ENCODE assay signal across 25 cellular contexts in genomic region chr1:31725777-31726535, GRCh38.
DNase-seq lines count a peak whose midpoint lies in the region; FAIRE-seq and TF ChIP-seq lines count a peak whose summit lies in the region.
"Had no signal": no experiment of that assay in that cellular context is flagged by ENCODE, and none has a peak within 500 bp of the region (broad histone marks: within the 10 kb centered on the region; RNA-seq: fewer than 3 reads in every experiment).

No MANE protein-coding gene starts in this region.

- DNase-seq in DMS153 (lab: John Stamatoyannopoulos, UW): peak; percentile 36
- no peak for DNase-seq in DMS153 treated with DMSO at 0.1 percent for 48 hours (lab: John Stamatoyannopoulos, UW; ENCODE audit: unreplicated experiment)
- DNase-seq in NCI-H510A (lab: John Stamatoyannopoulos, UW): peak; percentile 35
- peak; percentile 62 for DNase-seq in glomerular visceral epithelial cell (ENCODE audit: extremely low spot score)
- no peak for DNase-seq in GM13976 (ENCODE audit: low spot score)
- no peak for DNase-seq in GM19239 (ENCODE audit: insufficient read length, low spot score)
- DNase-seq in AG20443 (ENCODE audit: low spot score): no peak
- DNase-seq: activated CD4-positive, alpha-beta memory T cell treated with anti-CD3 and anti-CD28 coated beads for 36 hours; activated naive CD4-positive, alpha-beta T cell; activated T-cell treated with anti-CD3 and anti-CD28 coated beads for 4 hours; central memory CD4-positive, alpha-beta T cell; DMS53; HFFc6; NCI-H2227 treated with DMSO at 0.1 percent for 48 hours; OCI-M1; SJCRH30; small intestine; stimulated activated CD4-positive, alpha-beta T cell treated with anti-CD3 and anti-CD28 coated beads, Interleukin-4, amount 100 ng/mL, for 24 hours; T-helper 17 cell; WERI-Rb-1 had no signal

- in situ Hi-C loops in GM13976 (cut with MboI; ENCODE audit: low sequenced_read_pairs, unreplicated experiment): no loop called here

- H3K27ac ChIP-seq in HEK293 (ENCODE audit: extremely low read depth, low read depth, low read length): no peak overlapping the region
- H3K27ac ChIP-seq: 22Rv1, HL-60, SJCRH30, WERI-Rb-1 had no signal

- TF ChIP-seq CTCF in HEK293 (tag by site-specific recombination; IDR thresholded peaks at IDR 0.05): no peak
- TF ChIP-seq CTCF in GM13976 (IDR thresholded peaks at IDR 0.05; ENCODE audit: borderline replicate concordance, control extremely low read depth, extremely low read depth, insufficient read depth, missing control alignments): no peak

- no peaks in the 10 kb centered on the region for H3K9me3 ChIP-seq in HEK293 (ENCODE audit: control insufficient read depth, insufficient read depth, low read depth, low read length)
- H3K9me3 ChIP-seq: SJCRH30 had no signal

- H3K36me3 ChIP-seq in HEK293 (ENCODE audit: control insufficient read depth in 2 of 2, insufficient read depth in 1 of 2, low read length in 2 of 2): peaks cover 0 to 34% of the 10 kb centered on the region in 2 experiments; a peak in 2 of 3 replicates
- H3K36me3 ChIP-seq: SJCRH30 had no signal

- H3K4me3 ChIP-seq in HEK293 (ENCODE audit: low read depth, low read length): no peak overlapping the region
- H3K4me3 ChIP-seq: SJCRH30 had no signal

- no peak for FAIRE-seq in GM19239 (lab: Jason Lieb, UNC)
- FAIRE-seq: frontal cortex, GM12892, small intestine had no signal

- no peaks in the 10 kb centered on the region for H3K4me1 ChIP-seq in HEK293 (ENCODE audit: control insufficient read depth, insufficient read depth, low read length)
- H3K4me1 ChIP-seq: SJCRH30 had no signal

- CTCF ChIA-PET in HEK293 (lab: Yijun Ruan, JAX): interaction anchor here (0.6 to 3.1 kb wide), 5 partner anchors 9 to 85 kb away, joined by 3 to 21 read pairs (median 4); no protein-coding TSS in a partner anchor

- POLR2A ChIA-PET in HEK293 (lab: Yijun Ruan, JAX): no interaction called here

TF ChIP-seq in HEK293, 187 proteins besides CTCF, POLR2A, EP300 and RAD21 (continues in another document):
- no peak for TF ChIP-seq ZNF561 (tag by site-specific recombination; IDR thresholded peaks at IDR 0.05; ENCODE audit: borderline replicate concordance)
- TF ChIP-seq ZSCAN18 (tag by site-specific recombination; IDR thresholded peaks at IDR 0.05): no peak
- TF ChIP-seq ZBTB6 (tag by site-specific recombination; IDR thresholded peaks at IDR 0.05): no peak
- no peak for TF ChIP-seq ELK4 (IDR thresholded peaks at IDR 0.05; ENCODE audit: borderline replicate concordance, low read depth, low read length)
- no peak for TF ChIP-seq ZSCAN23 (tag by site-specific recombination; IDR thresholded peaks at IDR 0.05)
- TF ChIP-seq ZNF596 (tag by site-specific recombination; IDR thresholded peaks at IDR 0.05): no peak
- no peak for TF ChIP-seq ZNF146 (tag by site-specific recombination; IDR thresholded peaks at IDR 0.05)
- no peak for TF ChIP-seq ZBTB48 (tag by site-specific recombination; IDR thresholded peaks at IDR 0.05)
- no peak for TF ChIP-seq ZNF585B (tag by site-specific recombination; IDR thresholded peaks at IDR 0.05)
- TF ChIP-seq ZNF266 (tag by site-specific recombination; IDR thresholded peaks at IDR 0.05; ENCODE audit: low read depth): no peak
- TF ChIP-seq ZFHX2 (tag by site-specific recombination; conservative IDR thresholded peaks at IDR 0.05): peak; percentile 48
- TF ChIP-seq ZBTB1 (tag by site-specific recombination; IDR thresholded peaks at IDR 0.05): no peak
- TF ChIP-seq ZNF23 (tag by site-specific recombination; IDR thresholded peaks at IDR 0.05; ENCODE audit: borderline replicate concordance): no peak
- no peak for TF ChIP-seq ZSCAN4 (tag by site-specific recombination; IDR thresholded peaks at IDR 0.05)
- TF ChIP-seq, protein P1, sequence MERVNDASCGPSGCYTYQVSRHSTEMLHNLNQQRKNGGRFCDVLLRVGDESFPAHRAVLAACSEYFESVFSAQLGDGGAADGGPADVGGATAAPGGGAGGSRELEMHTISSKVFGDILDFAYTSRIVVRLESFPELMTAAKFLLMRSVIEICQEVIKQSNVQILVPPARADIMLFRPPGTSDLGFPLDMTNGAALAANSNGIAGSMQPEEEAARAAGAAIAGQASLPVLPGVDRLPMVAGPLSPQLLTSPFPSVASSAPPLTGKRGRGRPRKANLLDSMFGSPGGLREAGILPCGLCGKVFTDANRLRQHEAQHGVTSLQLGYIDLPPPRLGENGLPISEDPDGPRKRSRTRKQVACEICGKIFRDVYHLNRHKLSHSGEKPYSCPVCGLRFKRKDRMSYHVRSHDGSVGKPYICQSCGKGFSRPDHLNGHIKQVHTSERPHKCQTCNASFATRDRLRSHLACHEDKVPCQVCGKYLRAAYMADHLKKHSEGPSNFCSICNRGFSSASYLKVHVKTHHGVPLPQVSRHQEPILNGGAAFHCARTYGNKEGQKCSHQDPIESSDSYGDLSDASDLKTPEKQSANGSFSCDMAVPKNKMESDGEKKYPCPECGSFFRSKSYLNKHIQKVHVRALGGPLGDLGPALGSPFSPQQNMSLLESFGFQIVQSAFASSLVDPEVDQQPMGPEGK (tag by site-specific recombination; IDR thresholded peaks at IDR 0.05): 0 out of 2 replicates have a peak, but pooled peaks have one; percentile 38
- TF ChIP-seq ZNF600 (tag by site-specific recombination; IDR thresholded peaks at IDR 0.05): 0 out of 2 replicates have a peak, but pooled peaks have one; percentile 46
- no peak for TF ChIP-seq REPIN1 (tag by site-specific recombination; IDR thresholded peaks at IDR 0.05; ENCODE audit: low read depth)
- TF ChIP-seq EGR2 (tag by site-specific recombination; IDR thresholded peaks at IDR 0.05; ENCODE audit: low read depth): peak; percentile 81
- TF ChIP-seq ZBTB49 (tag by site-specific recombination; IDR thresholded peaks at IDR 0.05; ENCODE audit: low read depth): no peak
- no peak for TF ChIP-seq ZNF214 (tag by site-specific recombination; IDR thresholded peaks at IDR 0.05; ENCODE audit: borderline replicate concordance)

Comparison
In these comparisons a context has a peak if more than half of its experiments do, and no peak if none do; other contexts are left out.
1. DNase-seq: peak in DMS153 (single experiment), NCI-H510A (single experiment) and glomerular visceral epithelial cell (single experiment); none in DMS153 treated with DMSO at 0.1 percent for 48 hours (single experiment), GM13976 (single experiment), GM19239 (single experiment) and AG20443 (single experiment).